Comparison of ENCODE assay signal across 21 cellular contexts in genomic region chr15:66167854-66168253, GRCh38.
A peak's percentile ranks its signal among the peaks of the same experiment; 100 is the strongest.
DNase-seq lines count a peak whose midpoint lies in the region; ATAC-seq, FAIRE-seq and TF ChIP-seq lines count a peak whose summit lies in the region.
"Had no signal": no experiment of that assay in that cellular context is flagged by ENCODE, and none has a peak within 500 bp of the region (broad histone marks: within the 10 kb centered on the region; RNA-seq: fewer than 3 reads in every experiment).

No MANE protein-coding gene starts in this region.

- no peak overlapping the region for H3K27ac Mint-ChIP-seq in progenitor cell of endocrine pancreas
- H3K27ac Mint-ChIP-seq: CD4-positive, alpha-beta memory T cell; GM23338 had no signal

- peaks cover 3% of the 10 kb centered on the region for H3K4me1 Mint-ChIP-seq in progenitor cell of endocrine pancreas (ENCODE audit: low read depth)
- H3K4me1 Mint-ChIP-seq: CD4-positive, alpha-beta memory T cell had no signal

- BruUV-seq in K562 (replicated peaks; lab: Mats Ljungman, UMichigan), result no TSS peak

- H3K27ac ChIP-seq in K562 (ENCODE audit: extremely low read depth, low read depth, low read length), result no peak overlapping the region
- no peak overlapping the region for H3K27ac ChIP-seq in trophoblast cell (ENCODE audit: low read depth, low read length)
- H3K27ac ChIP-seq: PC-9, SK-N-MC had no signal

- no peaks in the 10 kb centered on the region for H3K9me3 Mint-ChIP-seq in progenitor cell of endocrine pancreas (ENCODE audit: low read depth)
- H3K9me3 Mint-ChIP-seq: CD4-positive, alpha-beta memory T cell; GM23338 had no signal

- CTCF ChIA-PET in K562 (lab: Yijun Ruan, JAX; ENCODE audit: low intra/inter-chr PET ratio), result no interaction called here

- H3K4me3 ChIP-seq in K562 (no peak overlapping the region), trophoblast cell (ENCODE audit: low read depth, low read length) (no peak overlapping the region)
- H3K4me3 ChIP-seq: GM23338, PC-9, SK-N-MC had no signal

- no peak overlapping the region for H4K12ac ChIP-seq in trophoblast cell (ENCODE audit: low read depth, low read length)

- in situ Hi-C loops in K562 (cut with MboI), result no loop called here

- no peaks in the 10 kb centered on the region for H3K79me2 ChIP-seq in K562 (ENCODE audit: control insufficient read depth, insufficient read depth, low read length)
- H3K79me2 ChIP-seq in trophoblast cell (ENCODE audit: control insufficient read depth, insufficient read depth, low read length, poor library complexity), result no peaks in the 10 kb centered on the region

- peak; percentile 32 for FAIRE-seq in K562 (lab: Jason Lieb, UNC)

- H3K4ac ChIP-seq in trophoblast cell (ENCODE audit: low read depth, low read length), result no peak overlapping the region

- DNase-seq in NCI-H69 (lab: John Stamatoyannopoulos, UW) (peak; percentile 31), K562 (ENCODE audit: extremely low read depth in 1 of 4, low spot score in 3 of 4) (peak in 3 of 4 experiments; percentile 26 to 40 (median 38)), trophoblast cell (peak; percentile 84 to 90), NCI-H2196 (lab: John Stamatoyannopoulos, UW; ENCODE audit: unreplicated experiment) (no peak), progenitor cell of endocrine pancreas (ENCODE audit: low spot score, unreplicated experiment) (no peak)
- DNase-seq: CD4-positive, alpha-beta memory T cell; DND-41; IMR-90; Karpas-422; NCI-H1694; NCI-H2081; NCI-H2171; NCI-H524 treated with DMSO at 0.1 percent for 48 hours; PC-9; RPMI8226; SHP77 treated with DMSO at 0.1 percent for 48 hours had no signal

- POLR2A ChIA-PET in K562 (lab: Yijun Ruan, JAX), result interaction anchor here (1.3 to 2.0 kb wide), 2 partner anchors 10 to 14 kb away, joined by 4 to 6 read pairs; no protein-coding TSS in a partner anchor

- intact Hi-C loops in K562 (cut with micrococcal nuclease), result no loop called here

- no peak overlapping the region for H3K23ac ChIP-seq in trophoblast cell (ENCODE audit: low read length)

- H3K4me1 ChIP-seq in K562 (replicated peaks in 1 of 2; ENCODE audit: control insufficient read depth in 2 of 2, insufficient read depth in 2 of 2, low read length in 2 of 2) (no peaks in the 10 kb centered on the region; a peak in 1 of 5 replicates), trophoblast cell (ENCODE audit: control insufficient read depth in 1 of 2, insufficient read depth in 2 of 2, low read length in 2 of 2) (peaks cover 0 to 2% of the 10 kb centered on the region in 2 experiments)

- no peak overlapping the region for H3K18ac ChIP-seq in trophoblast cell (ENCODE audit: low read length)

- H3K27me3 Mint-ChIP-seq in progenitor cell of endocrine pancreas, result peaks cover 34% of the 10 kb centered on the region

- 0 out of 3 replicates have a peak, but pooled peaks have one; percentile 13 for TF ChIP-seq CTCF in GM12872 (IDR thresholded peaks at IDR 0.05; ENCODE audit: insufficient read depth, low read depth, low read length)
- 0 out of 6 replicates have a peak, but pooled peaks of 1 of the 3 experiments have one; percentile 19 for TF ChIP-seq CTCF in K562 (IDR thresholded peaks at IDR 0.05 in 2 of 3, conservative IDR thresholded peaks at IDR 0.05 in 1 of 3; ENCODE audit: insufficient read depth in 2 of 3, low read depth in 1 of 3, low read length in 3 of 3)
- no peak for TF ChIP-seq CTCF in progenitor cell of endocrine pancreas (IDR thresholded peaks at IDR 0.05; ENCODE audit: unreplicated experiment)

- H3K4me2 ChIP-seq in K562 (ENCODE audit: insufficient read depth, low read length), result no peak overlapping the region
- no peak overlapping the region for H3K4me2 ChIP-seq in trophoblast cell (ENCODE audit: low read length)
- H3K4me2 ChIP-seq: GM23338, PC-9 had no signal

- no peak for TF ChIP-seq EP300 in K562 (IDR thresholded peaks at IDR 0.05; ENCODE audit: low read length)

- H2AK5ac ChIP-seq in trophoblast cell (ENCODE audit: low read length), result no peak overlapping the region

- H3K9ac ChIP-seq in K562 (ENCODE audit: insufficient read depth in 1 of 2, low read depth in 2 of 2, low read length in 2 of 2) (no peak overlapping the region; a peak in 1 of 4 replicates), trophoblast cell (ENCODE audit: low read length) (no peak overlapping the region)

- H2AFZ ChIP-seq in K562 (ENCODE audit: low read depth, low read length), result no peak overlapping the region
- H2AFZ ChIP-seq in trophoblast cell (ENCODE audit: insufficient read depth, low read length, poor library complexity), result no peak overlapping the region
- H2AFZ ChIP-seq: GM23338, PC-9 had no signal

- H4K20me1 ChIP-seq in K562 (replicated peaks; ENCODE audit: control insufficient read depth, insufficient read depth, low read length), result 0 out of 2 replicates have a peak, but pooled peaks cover 5% of the 10 kb centered on the region

- H3K36me3 ChIP-seq in K562 (ENCODE audit: control insufficient read depth, insufficient read depth, low read length) (no peaks in the 10 kb centered on the region), trophoblast cell (ENCODE audit: control insufficient read depth in 1 of 2, insufficient read depth in 2 of 2, low read length in 2 of 2) (no peaks in the 10 kb centered on the region)

- H3K14ac ChIP-seq in trophoblast cell (ENCODE audit: low read length), result no peak overlapping the region

- no peak overlapping the region for H4K91ac ChIP-seq in trophoblast cell (ENCODE audit: low read depth, low read length)

- H2BK5ac ChIP-seq in trophoblast cell (ENCODE audit: low read depth, low read length, poor library complexity), result no peak overlapping the region

- H3K79me1 ChIP-seq in trophoblast cell (ENCODE audit: low read length), result no peaks in the 10 kb centered on the region

- H3K9me1 ChIP-seq in K562 (ENCODE audit: control insufficient read depth, insufficient read depth, low read length), result no peaks in the 10 kb centered on the region

- no peak overlapping the region for H4K8ac ChIP-seq in trophoblast cell (ENCODE audit: low read depth, low read length)

- H3K4me3 Mint-ChIP-seq in progenitor cell of endocrine pancreas (ENCODE audit: low read depth), result no peak overlapping the region
- H3K4me3 Mint-ChIP-seq: CD4-positive, alpha-beta memory T cell; GM23338 had no signal

- H3K9me3 ChIP-seq in K562 (replicated peaks; ENCODE audit: control insufficient read depth, insufficient read depth, low read depth, low read length) (no peaks in the 10 kb centered on the region), trophoblast cell (ENCODE audit: insufficient read depth, low read depth, low read length) (peaks cover 4% of the 10 kb centered on the region)

- no peak overlapping the region for H2BK120ac ChIP-seq in trophoblast cell (ENCODE audit: insufficient read depth, low read length, poor library complexity)

- TF ChIP-seq POLR2A in K562 (conservative IDR thresholded peaks at IDR 0.05), result no peak

- ATAC-seq in K562, result peak; percentile 61; the same call in 2 of the 3 replicates
- ATAC-seq in GM21723 (IDR thresholded peaks at IDR 0.05; ENCODE audit: unreplicated experiment), result no peak
- ATAC-seq: GM23338, HCT116 had no signal

- H3K27me3 ChIP-seq in K562 (ENCODE audit: control insufficient read depth in 2 of 2, insufficient read depth in 2 of 2, low read length in 2 of 2), result peaks cover 45 to 90% of the 10 kb centered on the region in 2 experiments
- no peaks in the 10 kb centered on the region for H3K27me3 ChIP-seq in trophoblast cell (ENCODE audit: insufficient read depth, low read length)

- H3K36me3 Mint-ChIP-seq in progenitor cell of endocrine pancreas (ENCODE audit: insufficient read depth), result no peaks in the 10 kb centered on the region
- H3K36me3 Mint-ChIP-seq: CD4-positive, alpha-beta memory T cell had no signal

- no peak for TF ChIP-seq RAD21 in K562 (CRISPR knock-in tag; conservative IDR thresholded peaks at IDR 0.05 in 1 of 2, IDR thresholded peaks at IDR 0.05 in 1 of 2)

- 2% methylated on average over 7 of the region's 7 CpGs for WGBS in K562 (ENCODE audit: insufficient coverage, low coverage, missing lambda C conversion rate)
- WGBS in trophoblast cell (ENCODE audit: extremely low coverage, insufficient coverage, insufficient read length), result no CpG with 5 or more reads among the region's 7 CpGs

- no peak overlapping the region for H2BK12ac ChIP-seq in trophoblast cell (ENCODE audit: low read length)

TF ChIP-seq in K562, 482 proteins besides CTCF, POLR2A, EP300 and RAD21:
- TF ChIP-seq KDM5B (IDR thresholded peaks at IDR 0.05; ENCODE audit: insufficient replicate concordance, low read depth, low read length), result no peak
- TF ChIP-seq ZNF121 (CRISPR knock-in tag; conservative IDR thresholded peaks at IDR 0.05), result no peak
- TF ChIP-seq SRSF1 (IDR thresholded peaks at IDR 0.05; ENCODE audit: low read depth, low read length), result no peak
- no peak for TF ChIP-seq EZH2 (IDR thresholded peaks at IDR 0.05; ENCODE audit: borderline replicate concordance, low read depth, low read length)
- no peak for TF ChIP-seq THRA (IDR thresholded peaks at IDR 0.05)
- no peak for TF ChIP-seq NEUROD1 (IDR thresholded peaks at IDR 0.05; ENCODE audit: borderline replicate concordance, low read depth, low read length, partially characterized antibody)
- no peak for TF ChIP-seq BHLHE40 (IDR thresholded peaks at IDR 0.05; ENCODE audit: low read length)
- TF ChIP-seq ZNF174 (CRISPR knock-in tag; IDR thresholded peaks at IDR 0.05), result no peak
- TF ChIP-seq TCFL5 (CRISPR knock-in tag; conservative IDR thresholded peaks at IDR 0.05), result no peak
- TF ChIP-seq ZNF140 (CRISPR knock-in tag; IDR thresholded peaks at IDR 0.05), result no peak
- TF ChIP-seq BRF1 (IDR thresholded peaks at IDR 0.05; ENCODE audit: borderline replicate concordance, extremely low read depth, insufficient read length), result no peak
TF ChIP-seq in K562: peak in this region for 0.

Comparison
In these comparisons a context has a peak if more than half of its experiments do, and no peak if none do; other contexts are left out.
1. DNase-seq: peak in NCI-H69 (single experiment), K562 (3 of 4) and trophoblast cell (2 of 2); none in NCI-H2196 (single experiment) and progenitor cell of endocrine pancreas (single experiment).